In genomic region chr9:128254855-128255759, GRCh38 we compare ENCODE assay signal across 1 cellular context.
A peak's percentile ranks its signal among the peaks of the same experiment; 100 is the strongest.
TF ChIP-seq lines count a peak whose summit lies in the region.

No MANE protein-coding gene starts in this region.

TF ChIP-seq in IMR-90, 13 proteins besides CTCF, POLR2A, EP300 and RAD21:
- TF ChIP-seq USF2 (IDR thresholded peaks at IDR 0.05; ENCODE audit: low read depth, low read length), result no peak
- no peak for TF ChIP-seq CHD1 (IDR thresholded peaks at IDR 0.05; ENCODE audit: low read depth, low read length)
- TF ChIP-seq SMC3 (IDR thresholded peaks at IDR 0.05; ENCODE audit: low read depth, low read length), result peak; percentile 53
- TF ChIP-seq MAFK (IDR thresholded peaks at IDR 0.05; ENCODE audit: low read depth, low read length), result no peak
- no peak for TF ChIP-seq NFE2L2 (IDR thresholded peaks at IDR 0.05; ENCODE audit: low read depth, low read length)
- TF ChIP-seq MAZ (IDR thresholded peaks at IDR 0.05; ENCODE audit: borderline replicate concordance, low read depth, low read length), result peak; percentile 42; the same call in 1 of the 2 replicates
- TF ChIP-seq RCOR1 (IDR thresholded peaks at IDR 0.05; ENCODE audit: insufficient replicate concordance, low read length), result no peak
